In the genomic region with DNA sequence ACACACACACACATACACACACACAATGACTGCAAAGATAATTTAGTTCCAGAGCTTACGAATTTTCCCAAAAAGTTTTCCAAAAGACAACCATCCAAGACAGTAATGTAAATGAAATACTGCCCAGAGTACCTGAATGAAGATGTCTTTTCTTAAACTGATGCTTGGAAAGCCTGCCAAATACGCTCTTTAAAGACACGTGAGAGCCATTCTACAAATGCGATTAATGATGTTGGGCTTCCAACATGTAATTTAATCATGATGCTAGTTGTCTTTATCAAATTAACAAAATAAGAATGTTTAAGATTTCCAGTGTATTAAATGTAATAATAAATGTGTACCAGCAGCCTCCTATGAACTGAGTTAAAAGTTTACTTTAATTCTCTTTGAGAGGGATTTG, we compare ENCODE assay signal across 35 cellular contexts.
"Had no signal": no experiment of that assay in that cellular context is flagged by ENCODE, and none has a peak within 500 bp of the region (broad histone marks: within the 10 kb centered on the region; RNA-seq: fewer than 3 reads in every experiment).

No MANE protein-coding gene starts in this region.

- H3K9me3 ChIP-seq: MG63 had no signal

- DNase-seq: Karpas-422, Kasumi-1, KG1, MG63, MM.1S, MV-4-11, NCI-H1048, NCI-H1092, NCI-H1092 treated with DMSO at 0.1 percent for 48 hours, NCI-H1105, NCI-H1105 treated with DMSO at 0.1 percent for 48 hours, NCI-H1417, NCI-H1417 treated with DMSO at 0.1 percent for 48 hours, NCI-H1436, NCI-H1436 treated with DMSO at 0.1 percent for 48 hours, NCI-H146, NCI-H1694, NCI-H1694 treated with DMSO at 0.1 percent for 48 hours, NCI-H187, NCI-H187 treated with DMSO at 0.1 percent for 48 hours, NCI-H1930, NCI-H2029, NCI-H2029 treated with DMSO at 0.1 percent for 48 hours, NCI-H2081, NCI-H2081 treated with DMSO at 0.1 percent for 48 hours, NCI-H2107, NCI-H2171, NCI-H2171 treated with DMSO at 0.1 percent for 48 hours, NCI-H2227 treated with DMSO at 0.1 percent for 48 hours, NCI-H226, NCI-H345, NCI-H446, NCI-H446 treated with DMSO at 0.1 percent for 48 hours, NCI-H510A had no signal

- H3K9ac ChIP-seq: KMS-11 had no signal

- H3K27ac ChIP-seq: KMS-11 had no signal

- H3K4me3 ChIP-seq: MG63 had no signal

- H3K27me3 ChIP-seq: MG63 had no signal

- H3K4me2 ChIP-seq: KMS-11 had no signal
